ENCODE assay signal across 12 cellular contexts in genomic region chr20:25408890-25409289, GRCh38. TPM values are rescaled to one million over a fixed set of nuclear protein-coding genes. Genes with fewer than 3 reads are reported as not detected.
DNase-seq lines count a peak whose midpoint lies in the region; TF ChIP-seq lines count a peak whose summit lies in the region.
"Had no signal": no experiment of that assay in that cellular context is flagged by ENCODE, and none has a peak within 500 bp of the region (broad histone marks: within the 10 kb centered on the region; RNA-seq: fewer than 3 reads in every experiment).

No MANE protein-coding gene starts in this region.

- no peaks in the 10 kb centered on the region for H3K27me3 ChIP-seq in A673 (replicated peaks; ENCODE audit: insufficient read depth, low read depth, low read length, poor library complexity)
- no peaks in the 10 kb centered on the region for H3K27me3 ChIP-seq in GM23248 (replicated peaks; ENCODE audit: insufficient read depth)
- no peaks in the 10 kb centered on the region for H3K27me3 ChIP-seq in testis
- H3K27me3 ChIP-seq: heart left ventricle, transverse colon had no signal

- no peaks in the 10 kb centered on the region for H3F3A ChIP-seq in GM23248 (ENCODE audit: insufficient read depth)

- H3K27ac ChIP-seq in A673 (ENCODE audit: low read depth, low read length, poor library complexity, severe bottlenecking) (peak overlapping the region; percentile 91), GM23248 (no peak overlapping the region), SK-N-MC (no peak overlapping the region), testis (no peak overlapping the region)
- H3K27ac ChIP-seq: heart left ventricle, transverse colon had no signal

- CTCF ChIA-PET in A673 (lab: Charles Lee) = interaction anchor here (1.0 kb wide), 1 partner anchor 10 kb away, joined by 3 read pairs; no protein-coding TSS in a partner anchor

- H4K20me1 ChIP-seq in GM23248 (ENCODE audit: insufficient read depth) = no peaks in the 10 kb centered on the region

- no peak for DNase-seq in A673 (ENCODE audit: low spot score)
- DNase-seq in GM23248 = no peak
- DNase-seq in SK-N-MC (ENCODE audit: low read depth, low spot score) = no peak
- peak; percentile 20 for DNase-seq in fibroblast of mammary gland (ENCODE audit: low read depth)
- no peak for DNase-seq in DMS114 treated with DMSO at 0.1 percent for 48 hours (lab: John Stamatoyannopoulos, UW; ENCODE audit: unreplicated experiment)
- DNase-seq in NCI-H446 treated with DMSO at 0.1 percent for 48 hours (lab: John Stamatoyannopoulos, UW) = no peak
- no peak for DNase-seq in activated gamma-delta T cell treated with Interleukin-2 at 50 U/mL for 16 hours
- no peak for DNase-seq in testis
- DNase-seq: activated B cell treated with CpG ODN at 0.5 μM for 24 hours; heart left ventricle; stimulated activated CD4-positive, alpha-beta T cell treated with anti-CD3 and anti-CD28 coated beads, Interleukin-2, amount 100 ng/mL, for 48 hours; transverse colon had no signal

- H3K9me3 ChIP-seq in A673 (ENCODE audit: low read depth, low read length, poor library complexity, severe bottlenecking) (no peaks in the 10 kb centered on the region), GM23248 (ENCODE audit: low read depth) (no peaks in the 10 kb centered on the region), SK-N-MC (ENCODE audit: low read depth, low read length) (no peaks in the 10 kb centered on the region), testis (no peaks in the 10 kb centered on the region)
- H3K9me3 ChIP-seq: transverse colon had no signal

- H3K36me3 ChIP-seq in A673 (ENCODE audit: insufficient read depth, low read length, poor library complexity, severe bottlenecking) = peaks cover 11% of the 10 kb centered on the region
- no peaks in the 10 kb centered on the region for H3K36me3 ChIP-seq in GM23248 (ENCODE audit: low read depth)
- H3K36me3 ChIP-seq in SK-N-MC (ENCODE audit: insufficient read depth, low read length) = peaks cover 14% of the 10 kb centered on the region
- H3K36me3 ChIP-seq in testis (ENCODE audit: low read depth, missing control alignments) = no peaks in the 10 kb centered on the region
- H3K36me3 ChIP-seq: heart left ventricle, transverse colon had no signal

- H3K4me1 ChIP-seq in A673 (ENCODE audit: insufficient read depth, low read length, poor library complexity, severe bottlenecking) (peaks cover 8% of the 10 kb centered on the region), GM23248 (ENCODE audit: insufficient read depth) (peaks cover 10% of the 10 kb centered on the region; the same call in 1 of the 2 replicates), testis (peaks cover 4% of the 10 kb centered on the region)

- 98 to 100% methylated on average over 5 of the region's 5 CpGs for WGBS in GM23248 (ENCODE audit: low coverage in 1 of 2, low lambda C conversion rate in 2 of 2, missing lambda C conversion rate in 2 of 2), 2 experiments
- WGBS in testis, 2 donors = 68 to 73% methylated on average over 5 of the region's 5 CpGs

- TF ChIP-seq CTCF in A673 (conservative IDR thresholded peaks at IDR 0.05; ENCODE audit: low read depth, low read length) (no peak), fibroblast of mammary gland (conservative IDR thresholded peaks at IDR 0.05; ENCODE audit: control insufficient read depth, insufficient read depth, low read depth, low read length) (no peak), testis (IDR thresholded peaks at IDR 0.05) (no peak)

- in situ Hi-C loops in GM23248 (cut with MboI) = loop anchor here (10.0 to 25.0 kb wide), 4 partner anchors 278 to 453 kb away; partner anchors contain the start of genes APMAP and ZNF337

- no peak for TF ChIP-seq POLR2A in testis (IDR thresholded peaks at IDR 0.05)

- peak overlapping the region; percentile 98; the same call in 1 of the 2 replicates for H2AFZ ChIP-seq in GM23248

- H3K4me2 ChIP-seq in GM23248 (ENCODE audit: unreplicated experiment) = peak overlapping the region; percentile 94

- H3K9me2 ChIP-seq in GM23248 (ENCODE audit: insufficient read depth) = no peaks in the 10 kb centered on the region

- peak overlapping the region; percentile 87 for H3K9ac ChIP-seq in GM23248
- H3K9ac ChIP-seq in SK-N-MC (ENCODE audit: insufficient read length) = peak overlapping the region; percentile 99

- POLR2A ChIA-PET in A673 (lab: Charles Lee; ENCODE audit: low non-redundant PET) = interaction anchor here (0.6 kb wide), 1 partner anchor 316 kb away, joined by 4 read pairs; no protein-coding TSS in a partner anchor

- intact Hi-C loops in A673 (cut with micrococcal nuclease; ENCODE audit: unreplicated experiment) (no loop called here), testis (cut with DNase I; ENCODE audit: low total_unique reads) (no loop called here)

- H3K4me3 ChIP-seq in A673 (ENCODE audit: low read depth, low read length, poor library complexity, severe bottlenecking) (peak overlapping the region; percentile 81), GM23248 (peak overlapping the region; percentile 89), SK-N-MC (peak overlapping the region; percentile 93), fibroblast of mammary gland (ENCODE audit: control insufficient read depth, low read depth, low read length) (no peak overlapping the region), testis (peak overlapping the region in 1 of 2 donors; percentile 70)

- BruUV-seq in A673 (replicated peaks; lab: Mats Ljungman, UMichigan) = no TSS peak

- peaks cover 23% of the 10 kb centered on the region for H3K79me2 ChIP-seq in GM23248 (ENCODE audit: insufficient read depth)

RNA-seq across cellular contexts. Expression of gene GINS1, which starts 1.4 kb away (rescaled TPM):
- total RNA-seq in A673 (2021) (60.0 and 62.6 TPM in 2 replicates), testis (10 to 100 TPM; 14.2 to 23.7 TPM)
- total RNA-seq in GM23248 (2014; rRNA removed; shearing (Covaris generic)) = 2.9 and 7.5 TPM in 2 replicates
- polyA plus RNA-seq in GM23248 (2016; fragmentation: Nextera tagmentation; extraction: Ambion mirVana) (4.4 and 5.2 TPM in 2 replicates), testis (ENCODE audit: insufficient read depth, low read depth, low replicate concordance) (19.9 TPM)

RNA-seq across cellular contexts. Expression of gene ABHD12, which starts 18.3 kb away (rescaled TPM):
- total RNA-seq in A673 (2021) (39.8 and 40.6 TPM in 2 replicates), testis (10 to 100 TPM; 47.5 to 51.5 TPM)
- 48.6 and 50.6 TPM in 2 replicates for total RNA-seq in GM23248 (2014; rRNA removed; shearing (Covaris generic))
- polyA plus RNA-seq in GM23248 (2016; fragmentation: Nextera tagmentation; extraction: Ambion mirVana) (75.0 and 82.1 TPM in 2 replicates), testis (ENCODE audit: insufficient read depth, low read depth, low replicate concordance) (40.8 TPM)
